ENCODE assay signal across 15 cellular contexts in the genomic region with DNA sequence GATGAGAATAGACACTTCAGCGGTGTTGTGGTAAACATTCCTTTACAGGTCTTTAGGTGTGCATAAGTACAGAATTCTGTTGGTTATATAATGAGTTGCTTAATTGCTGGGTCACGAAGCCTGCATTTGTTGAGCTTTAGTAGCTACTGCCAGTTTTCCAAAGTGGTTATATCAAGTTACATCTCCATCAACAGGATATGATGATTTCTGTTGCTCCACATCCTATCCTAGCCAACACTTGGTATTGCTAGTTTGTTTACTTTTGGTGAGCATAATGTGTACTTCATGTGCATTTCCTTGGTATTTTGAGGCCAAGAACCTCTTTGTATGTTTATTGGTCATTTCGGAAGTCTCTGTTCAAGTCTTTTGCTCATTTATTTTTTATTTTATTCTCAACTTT.
"Had no signal": no experiment of that assay in that cellular context is flagged by ENCODE, and none has a peak within 500 bp of the region (broad histone marks: within the 10 kb centered on the region; RNA-seq: fewer than 3 reads in every experiment).

No MANE protein-coding gene starts in this region.

- ATAC-seq: activated CD8-positive, alpha-beta memory T cell treated with anti-CD3 and anti-CD28 coated beads, Interleukin-2, amount 10 ng/mL, durations not matched to agents 7 days and 5 days; left lung; natural killer cell treated with Interleukin-12 subunit alpha and Interleukin-12 subunit beta and Interleukin-15 and Interleukin-18, amount 100 ng/mL, for 72 hours; stimulated activated naive B cell treated with anti-CD40 and anti-IgM and Interleukin-4, amounts not matched to agents 10 μg/mL and 1 μg/mL and 100 μg/mL, for 72 hours had no signal

- H3K27ac ChIP-seq: ascending aorta, breast epithelium, left lung, tibial artery, uterus, WERI-Rb-1 had no signal

- H3K4me1 ChIP-seq: ascending aorta, breast epithelium, left lung, tibial artery, uterus had no signal

- H3K27me3 ChIP-seq: ascending aorta, breast epithelium, left lung, tibial artery, uterus had no signal

- DNase-seq: activated CD4-positive, alpha-beta memory T cell treated with anti-CD3 and anti-CD28 coated beads for 36 hours; activated CD8-positive, alpha-beta memory T cell treated with anti-CD3 and anti-CD28 coated beads, Interleukin-2, amount 10 ng/mL, durations not matched to agents 7 days and 5 days; activated naive CD4-positive, alpha-beta T cell treated with anti-CD3 and anti-CD28 coated beads for 36 hours; activated T-cell treated with anti-CD3 and anti-CD28 coated beads, Interleukin-2, amount 50 U/mL, for 1 hour; endodermal cell; erythroblast; left lung; stimulated activated CD4-positive, alpha-beta T cell treated with anti-CD3 and anti-CD28 coated beads, Interleukin-2, amount 100 ng/mL, for 48 hours; stimulated activated naive B cell treated with anti-CD40 and anti-IgM and Interleukin-4, amounts not matched to agents 10 μg/mL and 1 μg/mL and 100 μg/mL, for 72 hours; tibial artery; uterus; WERI-Rb-1 had no signal

- H3K9me3 ChIP-seq: uterus had no signal

- H3K4me3 ChIP-seq: ascending aorta, breast epithelium, left lung, tibial artery, uterus had no signal

- H3K36me3 ChIP-seq: ascending aorta, breast epithelium, left lung, tibial artery, uterus, WERI-Rb-1 had no signal
